ENCODE assay signal across 11 cellular contexts in the genomic region with DNA sequence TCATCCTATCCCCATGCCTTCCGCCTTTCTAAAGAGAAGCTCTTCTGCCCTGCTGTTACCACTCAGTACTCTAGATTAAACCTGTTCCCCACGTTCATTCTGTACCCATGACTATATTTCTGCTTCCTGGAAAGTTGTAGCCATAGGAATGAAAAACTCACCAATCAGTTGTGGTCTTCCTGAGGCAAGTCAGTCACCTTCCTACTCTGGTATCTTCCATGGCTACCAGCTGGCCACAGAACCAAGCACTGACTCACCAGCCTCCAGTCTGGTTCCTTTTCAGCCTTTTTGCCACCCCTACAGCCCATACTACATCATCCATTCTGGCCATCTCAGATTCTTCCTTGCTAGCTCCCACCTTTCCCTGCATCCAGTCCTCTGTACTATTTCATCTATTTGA. TPM values are rescaled to one million over a fixed set of nuclear protein-coding genes. Genes with fewer than 3 reads are reported as not detected.
DNase-seq lines count a peak whose midpoint lies in the region; ATAC-seq, FAIRE-seq and TF ChIP-seq lines count a peak whose summit lies in the region.
"Had no signal": no experiment of that assay in that cellular context is flagged by ENCODE, and none has a peak within 500 bp of the region (broad histone marks: within the 10 kb centered on the region; RNA-seq: fewer than 3 reads in every experiment).

No MANE protein-coding gene starts in this region.

- no peaks in the 10 kb centered on the region for H3K36me3 ChIP-seq in smooth muscle cell (ENCODE audit: low read depth)

- H3K4me3 ChIP-seq in fibroblast of mammary gland (ENCODE audit: control insufficient read depth, low read depth, low read length) (no peak overlapping the region), smooth muscle cell (no peak overlapping the region)

- no peaks in the 10 kb centered on the region for H4K20me1 ChIP-seq in smooth muscle cell (ENCODE audit: low read depth)

- ATAC-seq in HG02571 (IDR thresholded peaks at IDR 0.05; ENCODE audit: unreplicated experiment), result no peak
- ATAC-seq: left lobe of liver had no signal

- peak overlapping the region; percentile 35 for H3K4me2 ChIP-seq in smooth muscle cell

- WGBS in smooth muscle cell (ENCODE audit: low lambda C conversion rate), result 55% methylated on average over 2 of the region's 2 CpGs

- DNase-seq in H54 (ENCODE audit: insufficient read length, low spot score) (peak; percentile 54), fibroblast of mammary gland (ENCODE audit: low read depth) (peak; percentile 82), smooth muscle cell (lab: John Stamatoyannopoulos, UW; ENCODE audit: unreplicated experiment) (no peak), NCI-H1930 (lab: John Stamatoyannopoulos, UW) (no peak), KG1 (lab: John Stamatoyannopoulos, UW) (no peak)
- DNase-seq: activated effector memory CD4-positive, alpha-beta T cell treated with Interleukin-2 at 50 U/mL for 16 hours; NCI-H526 treated with DMSO at 0.1 percent for 48 hours; T-helper 9 cell had no signal

- peak; percentile 38 for FAIRE-seq in H54 (lab: Jason Lieb, UNC)

- H3K27me3 ChIP-seq in smooth muscle cell (ENCODE audit: low read depth), result no peaks in the 10 kb centered on the region

- H3K4me1 ChIP-seq in smooth muscle cell (ENCODE audit: low read depth), result peaks cover 8% of the 10 kb centered on the region

- no peaks in the 10 kb centered on the region for H3K9me3 ChIP-seq in smooth muscle cell (replicated peaks; ENCODE audit: low read depth)

- TF ChIP-seq CTCF in fibroblast of mammary gland (conservative IDR thresholded peaks at IDR 0.05; ENCODE audit: control insufficient read depth, insufficient read depth, low read depth, low read length) (no peak), smooth muscle cell (IDR thresholded peaks at IDR 0.05; ENCODE audit: borderline replicate concordance, insufficient read depth, poor library complexity, severe bottlenecking) (no peak)

- peak overlapping the region; percentile 61 for H3K9ac ChIP-seq in smooth muscle cell (ENCODE audit: low read depth)

- peak overlapping the region; percentile 90 for H3K27ac ChIP-seq in smooth muscle cell (ENCODE audit: low read depth)

- peaks cover 23% of the 10 kb centered on the region for H3F3A ChIP-seq in smooth muscle cell (ENCODE audit: low read depth)

- TF ChIP-seq POLR2A in H54 (IDR thresholded peaks at IDR 0.05; ENCODE audit: low read depth, low read length) (no peak), Raji (IDR thresholded peaks at IDR 0.05; ENCODE audit: insufficient read depth, low read depth, low read length) (0 out of 2 replicates have a peak, but pooled peaks have one; percentile 3)

- no peak overlapping the region for H2AFZ ChIP-seq in smooth muscle cell (ENCODE audit: low read depth)

- peaks cover 10% of the 10 kb centered on the region for H3K79me2 ChIP-seq in smooth muscle cell (ENCODE audit: low read depth)

RNA-seq across cellular contexts. Expression of gene TMEM44, which starts 46.4 kb away (rescaled TPM):
- total RNA-seq in smooth muscle cell, result 4.2 and 12.7 TPM in 2 replicates
- polyA plus RNA-seq in smooth muscle cell, result 18.4 and 19.4 TPM in 2 replicates

Comparison
In these comparisons a context has a peak if more than half of its experiments do, and no peak if none do; other contexts are left out.
1. DNase-seq: peak in H54 (single experiment) and fibroblast of mammary gland (single experiment); none in smooth muscle cell (single experiment), NCI-H1930 (0 of 2) and KG1 (single experiment).